8 cellular contexts compared by ENCODE assay signal in the genomic region with DNA sequence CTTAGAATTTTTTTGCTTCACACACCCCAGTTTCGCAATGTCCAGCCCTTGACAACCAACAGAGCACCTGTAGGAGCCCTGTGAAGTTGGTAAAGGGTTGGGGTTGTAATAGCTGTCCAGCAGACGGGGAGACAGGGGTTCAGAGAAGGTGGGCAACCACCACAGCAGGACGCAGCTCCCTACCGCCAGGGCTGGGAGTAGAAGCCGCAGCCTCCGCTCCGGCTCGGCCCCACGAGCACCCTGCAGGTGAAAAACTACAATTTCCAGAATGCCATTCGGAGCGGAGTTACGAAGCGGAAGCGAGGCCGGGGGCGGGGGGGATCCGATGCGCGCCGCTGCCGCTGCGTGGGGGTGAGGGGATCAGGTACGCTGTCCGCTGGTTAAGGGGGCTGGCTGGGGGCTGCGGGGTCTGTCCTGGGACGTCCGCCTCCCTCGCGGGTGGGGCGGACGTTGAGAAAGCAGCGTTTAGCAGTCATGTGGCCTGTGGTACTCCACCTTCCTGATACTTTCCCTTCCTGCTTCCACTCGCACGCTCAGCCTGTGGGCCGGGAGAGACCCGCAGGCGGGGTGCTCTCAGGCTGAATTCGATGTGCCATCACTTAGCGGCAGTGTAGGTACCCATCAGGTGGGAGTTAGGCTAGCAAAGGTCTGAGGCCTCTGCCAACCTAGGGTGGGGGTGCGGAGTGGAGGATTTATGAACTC. TPM values are rescaled to one million over a fixed set of nuclear protein-coding genes. Genes with fewer than 3 reads are reported as not detected.
DNase-seq lines count a peak whose midpoint lies in the region; ATAC-seq, FAIRE-seq and TF ChIP-seq lines count a peak whose summit lies in the region.

A gene with protein sequence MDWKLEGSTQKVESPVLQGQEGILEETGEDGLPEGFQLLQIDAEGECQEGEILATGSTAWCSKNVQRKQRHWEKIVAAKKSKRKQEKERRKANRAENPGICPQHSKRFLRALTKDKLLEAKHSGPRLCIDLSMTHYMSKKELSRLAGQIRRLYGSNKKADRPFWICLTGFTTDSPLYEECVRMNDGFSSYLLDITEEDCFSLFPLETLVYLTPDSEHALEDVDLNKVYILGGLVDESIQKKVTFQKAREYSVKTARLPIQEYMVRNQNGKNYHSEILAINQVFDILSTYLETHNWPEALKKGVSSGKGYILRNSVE (plus strand): TSS at position 317 of the 702 bp plus-strand sequence. CDS start 8,127 bp downstream, outside the sequence.

- FAIRE-seq in frontal cortex (lab: Jason Lieb, UNC), result no peak

- peak; percentile 94 for ATAC-seq in GM21515 (IDR thresholded peaks at IDR 0.05; ENCODE audit: unreplicated experiment)

- DNase-seq in DMS 273 treated with DMSO at 0.1 percent for 48 hours (lab: John Stamatoyannopoulos, UW) (peak; percentile 24), frontal cortex (ENCODE audit: low spot score in 2 of 2) (peak; percentile 80 to 81), stromal cell of bone marrow (ENCODE audit: low read depth) (peak; percentile 44)
- DNase-seq in Jurkat, Clone E6-1 (ENCODE audit: low read depth, low spot score), result peak; percentile 66
- DNase-seq in activated gamma-delta T cell treated with anti-CD3 and anti-CD28 coated beads, Interleukin-2, amount 50 U/mL, for 16 hours (ENCODE audit: low read depth), result peak; percentile 54

- peak within 1 kb of the TSS; percentile 79 for H2AFZ ChIP-seq in neuron (ENCODE audit: low read depth, low read length)

- peak; percentile 78 for TF ChIP-seq POLR2A in Raji (IDR thresholded peaks at IDR 0.05; ENCODE audit: insufficient read depth, low read depth, low read length)

- peak within 1 kb of the TSS; percentile 93 for H3K4me3 ChIP-seq in Jurkat, Clone E6-1 (ENCODE audit: low read length)
- H3K4me3 ChIP-seq in neuron (ENCODE audit: low read length), result peak within 1 kb of the TSS; percentile 80

- H3K9me3 ChIP-seq in neuron (ENCODE audit: low read length), result no peaks in the 10 kb centered on the region

- H3K4me1 ChIP-seq in neuron (ENCODE audit: insufficient read depth, low read length), result no peaks in the 10 kb centered on the region

- H3K36me3 ChIP-seq in neuron (ENCODE audit: insufficient read depth, low read length), result no peaks in the 10 kb centered on the region

- no peaks in the 10 kb centered on the region for H3K27me3 ChIP-seq in neuron (ENCODE audit: insufficient read depth, low read length)

RNA-seq across cellular contexts. Expression of the gene that starts here (rescaled TPM):
- 5.6 TPM for polyA plus RNA-seq in Jurkat, Clone E6-1 (2012; ENCODE audit: insufficient read depth, insufficient read length)
- 3.7 TPM for total RNA-seq in frontal cortex

Comparison
In these comparisons a context has a peak if more than half of its experiments do, and no peak if none do; other contexts are left out.
1. Peak in every context shown above with its lines: DNase-seq, ATAC-seq and H3K4me3 ChIP-seq.
2. DNase-seq: peak in every context shown above with its lines; median percentile 80 in frontal cortex; 66 in Jurkat, Clone E6-1; 54 in activated gamma-delta T cell treated with anti-CD3 and anti-CD28 coated beads, Interleukin-2, amount 50 U/mL, for 16 hours; 44 in stromal cell of bone marrow; 24 in DMS 273 treated with DMSO at 0.1 percent for 48 hours.